In the genomic region with DNA sequence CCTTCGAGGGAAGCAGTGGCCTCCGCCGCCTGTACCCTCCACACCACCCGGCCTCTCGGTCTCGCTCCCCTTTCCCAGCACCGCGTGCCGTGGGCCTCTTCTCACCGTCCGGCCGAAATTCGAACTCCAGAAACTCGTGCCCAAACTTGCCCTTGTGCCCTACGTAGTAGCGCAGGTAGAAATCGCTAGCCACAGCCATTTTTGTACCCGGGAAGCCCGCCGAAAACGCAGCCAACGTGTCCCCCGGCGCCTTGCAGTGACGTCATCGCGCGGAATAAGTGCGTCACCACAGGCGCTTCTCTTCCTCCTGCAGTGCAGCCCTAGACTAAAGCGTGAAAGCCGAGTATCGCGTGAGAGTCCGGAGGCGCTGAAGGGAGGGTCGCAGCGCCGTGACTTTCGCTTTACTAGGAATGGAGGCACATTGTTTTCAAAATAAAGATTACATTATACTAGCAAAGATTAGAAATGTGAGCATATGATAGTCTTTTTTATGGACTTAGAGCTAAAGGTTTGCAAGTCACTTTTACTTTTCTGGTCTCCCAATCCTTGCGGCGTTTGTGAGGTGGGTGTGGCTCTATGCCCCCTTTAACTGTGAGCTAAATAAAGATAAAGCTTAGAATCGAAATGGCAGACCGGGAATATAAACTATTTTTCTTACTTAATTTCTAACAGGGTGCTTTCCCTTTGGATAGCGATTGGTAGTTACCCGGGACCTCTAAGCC, we compare ENCODE assay signal across 8 cellular contexts. TPM values are rescaled to one million over a fixed set of nuclear protein-coding genes. Genes with fewer than 3 reads are reported as not detected.
DNase-seq lines count a peak whose midpoint lies in the region; ATAC-seq and TF ChIP-seq lines count a peak whose summit lies in the region.

A gene (minus strand): TSS at position 276 of the 722 bp plus-strand sequence. CDS start 77 bp downstream, at position 199.

- DNase-seq in DMS53 (lab: John Stamatoyannopoulos, UW) (peak; percentile 100), KG1 (lab: John Stamatoyannopoulos, UW) (peak; percentile 57), Panc1 (ENCODE audit: low read depth, low spot score) (peak; percentile 74)
- DNase-seq in activated T-cell treated with anti-CD3 and anti-CD28 coated beads, Interleukin-2, amount 50 U/mL, for 4 hours, result peak; percentile 99
- peak; percentile 98 to 100 for DNase-seq in stimulated activated CD8-positive, alpha-beta memory T cell treated with anti-CD3 and anti-CD28 coated beads, Interleukin-7, amount 100 ng/mL, for 1 hour (ENCODE audit: low read depth in 2 of 2)

- peak within 1 kb of the TSS; percentile 92 for H3K9ac ChIP-seq in mucosa of stomach (ENCODE audit: low read length)

- 0 to 1% methylated on average over 46 of the region's 46 CpGs for WGBS in esophagus, 2 donors

- H3K4me1 ChIP-seq in Panc1 (ENCODE audit: control insufficient read depth, insufficient read depth, low read length), result no peaks in the 10 kb centered on the region; the same call in 1 of the 2 replicates
- no peaks in the 10 kb centered on the region for H3K4me1 ChIP-seq in esophagus (ENCODE audit: control insufficient read depth in 2 of 2, insufficient read depth in 2 of 2, low read length in 1 of 2)
- H3K4me1 ChIP-seq in mucosa of stomach (ENCODE audit: control insufficient read depth, insufficient read depth, low read length), result peaks cover 16% of the 10 kb centered on the region

- in situ Hi-C loops in Panc1 (cut with HindIII; ENCODE audit: low pct_unique_long_range_greater_than_20kb, low sequenced_read_pairs), result no loop called here

- H3K4me3 Mint-ChIP-seq in activated T-cell treated with anti-CD3 and anti-CD28 coated beads, Interleukin-2, amount 50 U/mL, for 4 hours, result peak within 1 kb of the TSS; percentile 100

- no peaks in the 10 kb centered on the region for H3K9me3 ChIP-seq in Panc1 (ENCODE audit: control insufficient read depth, insufficient read depth, low read depth, low read length)
- no peaks in the 10 kb centered on the region for H3K9me3 ChIP-seq in esophagus (ENCODE audit: control insufficient read depth in 2 of 2, insufficient read depth in 1 of 2, low read depth in 1 of 2, low read length in 1 of 2)
- H3K9me3 ChIP-seq in mucosa of stomach (ENCODE audit: control insufficient read depth, low read length), result no peaks in the 10 kb centered on the region

- no peak for TF ChIP-seq CTCF in Panc1 (IDR thresholded peaks at IDR 0.05)

- no peaks in the 10 kb centered on the region for H3K27me3 ChIP-seq in Panc1 (ENCODE audit: control insufficient read depth, insufficient read depth, low read length)
- H3K27me3 ChIP-seq in esophagus (ENCODE audit: control insufficient read depth in 1 of 2, insufficient read depth in 2 of 2, low read length in 2 of 2), result no peaks in the 10 kb centered on the region
- H3K27me3 ChIP-seq in mucosa of stomach (ENCODE audit: control insufficient read depth, insufficient read depth, low read length), result no peaks in the 10 kb centered on the region

- intact Hi-C loops in Panc1 (cut with micrococcal nuclease; ENCODE audit: unreplicated experiment), result loop anchor here (10.0 kb wide), 1 partner anchor 141 kb away; no protein-coding TSS in a partner anchor

- ATAC-seq in GM21723 (IDR thresholded peaks at IDR 0.05; ENCODE audit: unreplicated experiment) (peak; percentile 97), Panc1 (peak; percentile 98)
- ATAC-seq in activated T-cell treated with anti-CD3 and anti-CD28 coated beads, Interleukin-2, amount 50 U/mL, for 4 hours, result peak; percentile 95 to 97

- POLR2A ChIA-PET in Panc1 (lab: Charles Lee), result no interaction called here

- peaks cover 25% of the 10 kb centered on the region for H3K4me1 Mint-ChIP-seq in activated T-cell treated with anti-CD3 and anti-CD28 coated beads, Interleukin-2, amount 50 U/mL, for 4 hours (ENCODE audit: low read depth)

- CTCF ChIA-PET in Panc1 (lab: Charles Lee), result interaction anchor here (0.6 kb wide), 1 partner anchor 87 kb away, joined by 3 read pairs; no protein-coding TSS in a partner anchor

- peaks cover 19% of the 10 kb centered on the region for H3K36me3 ChIP-seq in Panc1 (ENCODE audit: control insufficient read depth, insufficient read depth, low read length)
- H3K36me3 ChIP-seq in esophagus (ENCODE audit: control insufficient read depth in 2 of 2, insufficient read depth in 2 of 2, low read length in 1 of 2), result no peaks in the 10 kb centered on the region
- H3K36me3 ChIP-seq in mucosa of stomach (ENCODE audit: control insufficient read depth, insufficient read depth, low read length), result no peaks in the 10 kb centered on the region

- BruUV-seq in Panc1 (replicated peaks; lab: Mats Ljungman, UMichigan), result TSS peak; percentile 97

- H3K36me3 Mint-ChIP-seq in activated T-cell treated with anti-CD3 and anti-CD28 coated beads, Interleukin-2, amount 50 U/mL, for 4 hours (ENCODE audit: insufficient read depth), result peaks cover 20% of the 10 kb centered on the region

- H3K27ac ChIP-seq in Panc1 (ENCODE audit: low read length), result peak within 1 kb of the TSS; percentile 92
- peak within 1 kb of the TSS; percentile 93 to 98 for H3K27ac ChIP-seq in esophagus (ENCODE audit: low read depth in 2 of 2, low read length in 1 of 2)

- peak within 1 kb of the TSS; percentile 89 to 91 for H3K4me3 ChIP-seq in Panc1 (ENCODE audit: low read depth in 2 of 2, low read length in 2 of 2)
- H3K4me3 ChIP-seq in esophagus (ENCODE audit: low read depth in 1 of 2, low read length in 2 of 2), result peak within 1 kb of the TSS; percentile 93 to 95
- H3K4me3 ChIP-seq in mucosa of stomach (ENCODE audit: low read length), result peak within 1 kb of the TSS; percentile 89

- H3K9me3 Mint-ChIP-seq in activated T-cell treated with anti-CD3 and anti-CD28 coated beads, Interleukin-2, amount 50 U/mL, for 4 hours, result no peaks in the 10 kb centered on the region

- peaks cover 6% of the 10 kb centered on the region for H3K27me3 Mint-ChIP-seq in activated T-cell treated with anti-CD3 and anti-CD28 coated beads, Interleukin-2, amount 50 U/mL, for 4 hours (ENCODE audit: low read depth)

RNA-seq across cellular contexts. Expression of the gene that starts here (rescaled TPM):
- total RNA-seq in Panc1 (2021; ENCODE audit: unreplicated experiment), result 22.5 TPM
- 13.7 TPM for polyA plus RNA-seq in Panc1 (2012; ENCODE audit: insufficient read length)
- 100 to 1,000 TPM in 1 of 3 donors, 10 to 100 TPM in 2; 78.1 to 104 (median 98.0) TPM for total RNA-seq in activated T-cell treated with anti-CD3 and anti-CD28 coated beads, Interleukin-2, amount 50 U/mL, for 4 hours
- 10 to 100 TPM; 16.4 to 27.0 TPM for polyA plus RNA-seq in esophagus

Comparison
In these comparisons a context has a peak if more than half of its experiments do, and no peak if none do; other contexts are left out.
1. Peak in every context shown above with its lines: DNase-seq, ATAC-seq, H3K4me3 ChIP-seq and H3K27ac ChIP-seq.